In the genomic region with DNA sequence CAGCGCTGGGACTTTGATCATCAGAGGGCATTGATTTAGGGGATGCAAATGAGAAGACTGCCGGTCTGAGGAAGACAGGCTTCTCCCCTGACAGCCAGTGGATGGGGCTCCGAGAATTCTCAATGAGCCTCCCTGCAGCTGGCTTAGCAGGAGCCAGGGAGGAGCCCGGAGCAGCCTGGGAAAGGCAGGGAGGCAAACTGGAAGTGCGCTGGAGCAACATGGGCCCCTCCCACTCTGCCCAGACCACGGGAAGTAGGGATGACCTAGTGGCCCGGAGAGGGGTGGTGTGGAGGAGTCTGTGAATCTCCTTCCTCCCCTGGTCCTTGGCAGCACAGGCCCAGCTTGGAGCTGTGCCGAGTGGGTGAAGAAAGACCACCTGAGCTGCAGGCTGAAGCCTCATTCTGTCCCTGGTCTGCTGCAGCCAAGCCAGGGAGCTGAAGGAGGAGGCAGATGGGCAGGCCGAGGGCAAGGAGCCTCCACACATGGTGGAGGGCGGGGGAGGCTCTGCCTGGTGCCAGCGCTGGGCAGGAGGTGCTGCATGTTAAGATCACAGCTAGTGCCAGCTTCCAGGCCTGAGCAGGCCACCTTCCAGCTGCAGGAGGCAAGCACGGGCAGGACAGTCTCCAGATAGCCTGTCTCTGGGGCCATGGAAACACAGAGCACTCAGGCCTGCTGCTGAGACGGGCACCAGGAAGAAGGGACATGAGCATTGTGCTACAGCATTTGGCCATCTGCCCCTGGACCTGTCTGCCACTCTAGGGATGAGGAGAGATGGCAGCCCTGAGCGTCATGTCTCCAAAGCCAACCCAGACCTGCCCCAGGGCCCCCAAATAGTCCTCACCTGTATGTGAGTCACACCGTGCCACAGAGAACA, we compare ENCODE assay signal across 1 cellular context.
TF ChIP-seq lines count a peak whose summit lies in the region.

No MANE protein-coding gene starts in this region.

TF ChIP-seq in HepG2, 621 proteins besides CTCF, POLR2A, EP300 and RAD21 (continued from another document):
- TF ChIP-seq ZBTB7B (CRISPR knock-in tag; IDR thresholded peaks at IDR 0.05) = 0 out of 2 replicates have a peak, but pooled peaks have one; percentile 20
- TF ChIP-seq NFKB2 (CRISPR knock-in tag; IDR thresholded peaks at IDR 0.05; ENCODE audit: borderline replicate concordance) = peak; percentile 49; the same call in 1 of the 2 replicates
- 0 out of 2 replicates have a peak, but pooled peaks have one; percentile 43 for TF ChIP-seq ZNF790 (CRISPR knock-in tag; IDR thresholded peaks at IDR 0.05; ENCODE audit: borderline replicate concordance)
- no peak for TF ChIP-seq MAFK (conservative IDR thresholded peaks at IDR 0.05 in 1 of 2, IDR thresholded peaks at IDR 0.05 in 1 of 2; ENCODE audit: low read length in 2 of 2)
- TF ChIP-seq SRSF1 (optimal IDR thresholded peaks at IDR 0.05; ENCODE audit: low read depth, low read length) = peak; percentile 98
- no peak for TF ChIP-seq ESRRA (CRISPR knock-in tag; IDR thresholded peaks at IDR 0.05; ENCODE audit: low read depth)
- peak; percentile 44; the same call in 1 of the 2 replicates for TF ChIP-seq GABPB1 (CRISPR knock-in tag; IDR thresholded peaks at IDR 0.05)
- TF ChIP-seq MAZ (IDR thresholded peaks at IDR 0.05; ENCODE audit: borderline replicate concordance, low read depth, low read length) = no peak
- TF ChIP-seq MAZ (CRISPR knock-in tag; IDR thresholded peaks at IDR 0.05; ENCODE audit: low read depth) = peak; percentile 59; the same call in 1 of the 2 replicates
- no peak for TF ChIP-seq THAP11 (CRISPR knock-in tag; IDR thresholded peaks at IDR 0.05)
- peak; percentile 100 for TF ChIP-seq ZNF263 (CRISPR knock-in tag; IDR thresholded peaks at IDR 0.05)
- TF ChIP-seq NFE2L1 (CRISPR knock-in tag; IDR thresholded peaks at IDR 0.05; ENCODE audit: borderline replicate concordance) = 0 out of 2 replicates have a peak, but pooled peaks have one; percentile 43
- peak; percentile 31; the same call in 1 of the 2 replicates for TF ChIP-seq ZNF225 (CRISPR knock-in tag; IDR thresholded peaks at IDR 0.05)
- 0 out of 2 replicates have a peak, but pooled peaks have one; percentile 38 for TF ChIP-seq ZNF605 (CRISPR knock-in tag; IDR thresholded peaks at IDR 0.05)
- TF ChIP-seq, protein P1, sequence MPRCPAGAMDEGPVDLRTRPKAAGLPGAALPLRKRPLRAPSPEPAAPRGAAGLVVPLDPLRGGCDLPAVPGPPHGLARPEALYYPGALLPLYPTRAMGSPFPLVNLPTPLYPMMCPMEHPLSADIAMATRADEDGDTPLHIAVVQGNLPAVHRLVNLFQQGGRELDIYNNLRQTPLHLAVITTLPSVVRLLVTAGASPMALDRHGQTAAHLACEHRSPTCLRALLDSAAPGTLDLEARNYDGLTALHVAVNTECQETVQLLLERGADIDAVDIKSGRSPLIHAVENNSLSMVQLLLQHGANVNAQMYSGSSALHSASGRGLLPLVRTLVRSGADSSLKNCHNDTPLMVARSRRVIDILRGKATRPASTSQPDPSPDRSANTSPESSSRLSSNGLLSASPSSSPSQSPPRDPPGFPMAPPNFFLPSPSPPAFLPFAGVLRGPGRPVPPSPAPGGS (CRISPR knock-in tag; IDR thresholded peaks at IDR 0.05) = peak; percentile 57; the same call in 1 of the 2 replicates
- no peak for TF ChIP-seq PPARG (CRISPR knock-in tag; conservative IDR thresholded peaks at IDR 0.05)
- TF ChIP-seq, protein P2, sequence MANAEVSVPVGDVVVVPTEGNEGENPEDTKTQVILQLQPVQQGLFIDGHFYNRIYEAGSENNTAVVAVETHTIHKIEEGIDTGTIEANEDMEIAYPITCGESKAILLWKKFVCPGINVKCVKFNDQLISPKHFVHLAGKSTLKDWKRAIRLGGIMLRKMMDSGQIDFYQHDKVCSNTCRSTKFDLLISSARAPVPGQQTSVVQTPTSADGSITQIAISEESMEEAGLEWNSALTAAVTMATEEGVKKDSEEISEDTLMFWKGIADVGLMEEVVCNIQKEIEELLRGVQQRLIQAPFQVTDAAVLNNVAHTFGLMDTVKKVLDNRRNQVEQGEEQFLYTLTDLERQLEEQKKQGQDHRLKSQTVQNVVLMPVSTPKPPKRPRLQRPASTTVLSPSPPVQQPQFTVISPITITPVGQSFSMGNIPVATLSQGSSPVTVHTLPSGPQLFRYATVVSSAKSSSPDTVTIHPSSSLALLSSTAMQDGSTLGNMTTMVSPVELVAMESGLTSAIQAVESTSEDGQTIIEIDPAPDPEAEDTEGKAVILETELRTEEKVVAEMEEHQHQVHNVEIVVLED (CRISPR knock-in tag; IDR thresholded peaks at IDR 0.05; ENCODE audit: borderline replicate concordance) = peak; percentile 30; the same call in 1 of the 2 replicates
- TF ChIP-seq KDM4B (CRISPR knock-in tag; IDR thresholded peaks at IDR 0.05) = no peak
- TF ChIP-seq, protein P3, sequence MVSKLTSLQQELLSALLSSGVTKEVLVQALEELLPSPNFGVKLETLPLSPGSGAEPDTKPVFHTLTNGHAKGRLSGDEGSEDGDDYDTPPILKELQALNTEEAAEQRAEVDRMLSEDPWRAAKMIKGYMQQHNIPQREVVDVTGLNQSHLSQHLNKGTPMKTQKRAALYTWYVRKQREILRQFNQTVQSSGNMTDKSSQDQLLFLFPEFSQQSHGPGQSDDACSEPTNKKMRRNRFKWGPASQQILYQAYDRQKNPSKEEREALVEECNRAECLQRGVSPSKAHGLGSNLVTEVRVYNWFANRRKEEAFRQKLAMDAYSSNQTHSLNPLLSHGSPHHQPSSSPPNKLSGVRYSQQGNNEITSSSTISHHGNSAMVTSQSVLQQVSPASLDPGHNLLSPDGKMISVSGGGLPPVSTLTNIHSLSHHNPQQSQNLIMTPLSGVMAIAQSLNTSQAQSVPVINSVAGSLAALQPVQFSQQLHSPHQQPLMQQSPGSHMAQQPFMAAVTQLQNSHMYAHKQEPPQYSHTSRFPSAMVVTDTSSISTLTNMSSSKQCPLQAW (CRISPR knock-in tag; IDR thresholded peaks at IDR 0.05) = peak; percentile 46; the same call in 1 of the 2 replicates
- TF ChIP-seq, protein P4, sequence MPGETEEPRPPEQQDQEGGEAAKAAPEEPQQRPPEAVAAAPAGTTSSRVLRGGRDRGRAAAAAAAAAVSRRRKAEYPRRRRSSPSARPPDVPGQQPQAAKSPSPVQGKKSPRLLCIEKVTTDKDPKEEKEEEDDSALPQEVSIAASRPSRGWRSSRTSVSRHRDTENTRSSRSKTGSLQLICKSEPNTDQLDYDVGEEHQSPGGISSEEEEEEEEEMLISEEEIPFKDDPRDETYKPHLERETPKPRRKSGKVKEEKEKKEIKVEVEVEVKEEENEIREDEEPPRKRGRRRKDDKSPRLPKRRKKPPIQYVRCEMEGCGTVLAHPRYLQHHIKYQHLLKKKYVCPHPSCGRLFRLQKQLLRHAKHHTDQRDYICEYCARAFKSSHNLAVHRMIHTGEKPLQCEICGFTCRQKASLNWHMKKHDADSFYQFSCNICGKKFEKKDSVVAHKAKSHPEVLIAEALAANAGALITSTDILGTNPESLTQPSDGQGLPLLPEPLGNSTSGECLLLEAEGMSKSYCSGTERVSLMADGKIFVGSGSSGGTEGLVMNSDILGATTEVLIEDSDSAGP (CRISPR knock-in tag; IDR thresholded peaks at IDR 0.05; ENCODE audit: borderline replicate concordance) = peak; percentile 31; the same call in 1 of the 2 replicates
- 0 out of 2 replicates have a peak, but pooled peaks have one; percentile 46 for TF ChIP-seq ZNF451 (CRISPR knock-in tag; IDR thresholded peaks at IDR 0.05)
- TF ChIP-seq GFI1 (CRISPR knock-in tag; IDR thresholded peaks at IDR 0.05; ENCODE audit: borderline replicate concordance) = 0 out of 2 replicates have a peak, but pooled peaks have one; percentile 3
- TF ChIP-seq, protein P5, sequence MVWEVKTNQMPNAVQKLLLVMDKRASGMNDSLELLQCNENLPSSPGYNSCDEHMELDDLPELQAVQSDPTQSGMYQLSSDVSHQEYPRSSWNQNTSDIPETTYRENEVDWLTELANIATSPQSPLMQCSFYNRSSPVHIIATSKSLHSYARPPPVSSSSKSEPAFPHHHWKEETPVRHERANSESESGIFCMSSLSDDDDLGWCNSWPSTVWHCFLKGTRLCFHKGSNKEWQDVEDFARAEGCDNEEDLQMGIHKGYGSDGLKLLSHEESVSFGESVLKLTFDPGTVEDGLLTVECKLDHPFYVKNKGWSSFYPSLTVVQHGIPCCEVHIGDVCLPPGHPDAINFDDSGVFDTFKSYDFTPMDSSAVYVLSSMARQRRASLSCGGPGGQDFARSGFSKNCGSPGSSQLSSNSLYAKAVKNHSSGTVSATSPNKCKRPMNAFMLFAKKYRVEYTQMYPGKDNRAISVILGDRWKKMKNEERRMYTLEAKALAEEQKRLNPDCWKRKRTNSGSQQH (CRISPR knock-in tag; IDR thresholded peaks at IDR 0.05; ENCODE audit: low read depth) = no peak
- TF ChIP-seq, protein P6, sequence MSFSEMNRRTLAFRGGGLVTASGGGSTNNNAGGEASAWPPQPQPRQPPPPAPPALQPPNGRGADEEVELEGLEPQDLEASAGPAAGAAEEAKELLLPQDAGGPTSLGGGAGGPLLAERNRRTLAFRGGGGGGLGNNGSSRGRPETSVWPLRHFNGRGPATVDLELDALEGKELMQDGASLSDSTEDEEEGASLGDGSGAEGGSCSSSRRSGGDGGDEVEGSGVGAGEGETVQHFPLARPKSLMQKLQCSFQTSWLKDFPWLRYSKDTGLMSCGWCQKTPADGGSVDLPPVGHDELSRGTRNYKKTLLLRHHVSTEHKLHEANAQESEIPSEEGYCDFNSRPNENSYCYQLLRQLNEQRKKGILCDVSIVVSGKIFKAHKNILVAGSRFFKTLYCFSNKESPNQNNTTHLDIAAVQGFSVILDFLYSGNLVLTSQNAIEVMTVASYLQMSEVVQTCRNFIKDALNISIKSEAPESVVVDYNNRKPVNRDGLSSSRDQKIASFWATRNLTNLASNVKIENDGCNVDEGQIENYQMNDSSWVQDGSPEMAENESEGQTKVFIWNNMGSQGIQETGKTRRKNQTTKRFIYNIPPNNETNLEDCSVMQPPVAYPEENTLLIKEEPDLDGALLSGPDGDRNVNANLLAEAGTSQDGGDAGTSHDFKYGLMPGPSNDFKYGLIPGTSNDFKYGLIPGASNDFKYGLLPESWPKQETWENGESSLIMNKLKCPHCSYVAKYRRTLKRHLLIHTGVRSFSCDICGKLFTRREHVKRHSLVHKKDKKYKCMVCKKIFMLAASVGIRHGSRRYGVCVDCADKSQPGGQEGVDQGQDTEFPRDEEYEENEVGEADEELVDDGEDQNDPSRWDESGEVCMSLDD (CRISPR knock-in tag; IDR thresholded peaks at IDR 0.05; ENCODE audit: borderline replicate concordance) = no peak
- TF ChIP-seq GPN1 (CRISPR knock-in tag; IDR thresholded peaks at IDR 0.05; ENCODE audit: borderline replicate concordance) = no peak
- no peak for TF ChIP-seq PAWR (CRISPR knock-in tag; IDR thresholded peaks at IDR 0.05; ENCODE audit: borderline replicate concordance)
- no peak for TF ChIP-seq MTF1 (CRISPR knock-in tag; IDR thresholded peaks at IDR 0.05)
- TF ChIP-seq HOXA9 (CRISPR knock-in tag; IDR thresholded peaks at IDR 0.05; ENCODE audit: borderline replicate concordance) = no peak
- TF ChIP-seq ZNF598 (CRISPR knock-in tag; IDR thresholded peaks at IDR 0.05; ENCODE audit: borderline replicate concordance) = peak; percentile 48; the same call in 1 of the 2 replicates
- TF ChIP-seq ZNF446 (CRISPR knock-in tag; IDR thresholded peaks at IDR 0.05) = peak; percentile 49; the same call in 1 of the 2 replicates
- no peak for TF ChIP-seq FOXJ3 (CRISPR knock-in tag; IDR thresholded peaks at IDR 0.05; ENCODE audit: borderline replicate concordance)
- TF ChIP-seq ZNF883 (CRISPR knock-in tag; IDR thresholded peaks at IDR 0.05; ENCODE audit: not compliant biosample characterization) = peak; percentile 43
- TF ChIP-seq BRD4 (CRISPR knock-in tag; IDR thresholded peaks at IDR 0.05) = 0 out of 2 replicates have a peak, but pooled peaks have one; percentile 34
TF ChIP-seq in HepG2: peak in this region for 62.
